ENCODE assay signal across 18 cellular contexts in genomic region chr14:100777366-100778077, GRCh38. TPM values are rescaled to one million over a fixed set of nuclear protein-coding genes. Genes with fewer than 3 reads are reported as not detected.
"Had no signal": no experiment of that assay in that cellular context is flagged by ENCODE, and none has a peak within 500 bp of the region (broad histone marks: within the 10 kb centered on the region; RNA-seq: fewer than 3 reads in every experiment).

No MANE protein-coding gene starts in this region.

- H3K27me3 ChIP-seq: cardiac muscle cell, neutrophil had no signal

- H3K4me3 Mint-ChIP-seq: activated CD4-positive, alpha-beta T cell treated with anti-CD3 and anti-CD28 coated beads for 36 hours; activated CD8-positive, alpha-beta T cell treated with anti-CD3 and anti-CD28 coated beads for 36 hours; activated naive CD4-positive, alpha-beta T cell treated with anti-CD3 and anti-CD28 coated beads, Interleukin-2, amount 10 ng/mL, durations not matched to agents 7 days and 5 days; T-helper 1 cell treated with Interleukin-12 subunit alpha and Interleukin-12 subunit beta and Interleukin-4 antibody, amounts not matched to agents 30 μg/mL and 1 μg/mL, for 36 hours had no signal

- H3K4me1 Mint-ChIP-seq: activated CD4-positive, alpha-beta T cell treated with anti-CD3 and anti-CD28 coated beads for 36 hours; activated naive CD4-positive, alpha-beta T cell treated with anti-CD3 and anti-CD28 coated beads, Interleukin-2, amount 10 ng/mL, durations not matched to agents 7 days and 5 days had no signal

- H3K36me3 ChIP-seq: cardiac muscle cell, esophagus muscularis mucosa, left ventricle myocardium inferior, neutrophil, suprapubic skin, WERI-Rb-1 had no signal

- H3K36me3 Mint-ChIP-seq: activated naive CD4-positive, alpha-beta T cell treated with anti-CD3 and anti-CD28 coated beads, Interleukin-2, amount 10 ng/mL, durations not matched to agents 7 days and 5 days had no signal

- ATAC-seq: activated CD4-positive, alpha-beta T cell treated with anti-CD3 and anti-CD28 coated beads for 36 hours; activated CD8-positive, alpha-beta T cell treated with anti-CD3 and anti-CD28 coated beads for 36 hours; stimulated activated naive CD8-positive, alpha-beta T cell treated with anti-CD3 and anti-CD28 coated beads, Interleukin-15, Interleukin-2, amounts not matched to agents 100 U/mL and 50 U/mL, for 24 hours had no signal

- H3K4me3 ChIP-seq: cardiac muscle cell, esophagus muscularis mucosa, left ventricle myocardium inferior, skin epidermis, suprapubic skin had no signal

- H3K27ac ChIP-seq: cardiac muscle cell, esophagus muscularis mucosa, left ventricle myocardium inferior, neutrophil, skin epidermis, suprapubic skin, WERI-Rb-1 had no signal

- H3K27ac Mint-ChIP-seq: activated CD4-positive, alpha-beta T cell treated with anti-CD3 and anti-CD28 coated beads for 36 hours; activated CD8-positive, alpha-beta T cell treated with anti-CD3 and anti-CD28 coated beads for 36 hours; activated naive CD4-positive, alpha-beta T cell treated with anti-CD3 and anti-CD28 coated beads, Interleukin-2, amount 10 ng/mL, durations not matched to agents 7 days and 5 days; T-helper 1 cell treated with Interleukin-12 subunit alpha and Interleukin-12 subunit beta and Interleukin-4 antibody, amounts not matched to agents 30 μg/mL and 1 μg/mL, for 36 hours had no signal

- H3K27me3 Mint-ChIP-seq: activated CD8-positive, alpha-beta T cell treated with anti-CD3 and anti-CD28 coated beads for 36 hours; activated naive CD4-positive, alpha-beta T cell treated with anti-CD3 and anti-CD28 coated beads, Interleukin-2, amount 10 ng/mL, durations not matched to agents 7 days and 5 days had no signal

- DNase-seq: activated CD4-positive, alpha-beta T cell treated with anti-CD3 and anti-CD28 coated beads for 36 hours; activated CD8-positive, alpha-beta T cell treated with anti-CD3 and anti-CD28 coated beads for 36 hours; activated naive CD4-positive, alpha-beta T cell treated with anti-CD3 and anti-CD28 coated beads, Interleukin-2, amount 10 ng/mL, durations not matched to agents 7 days and 5 days; hippocampal formation; left ventricle myocardium inferior; mesendoderm; stimulated activated naive CD8-positive, alpha-beta T cell treated with anti-CD3 and anti-CD28 coated beads, Interleukin-15, Interleukin-2, amounts not matched to agents 100 U/mL and 50 U/mL, for 24 hours; trophoblast cell; WERI-Rb-1 had no signal

- H3K4me1 ChIP-seq: esophagus muscularis mucosa, left ventricle myocardium inferior, suprapubic skin had no signal

- H3K9me3 ChIP-seq: esophagus muscularis mucosa, left ventricle myocardium inferior, neutrophil, suprapubic skin had no signal

- H3K9me3 Mint-ChIP-seq: activated CD8-positive, alpha-beta T cell treated with anti-CD3 and anti-CD28 coated beads for 36 hours; activated naive CD4-positive, alpha-beta T cell treated with anti-CD3 and anti-CD28 coated beads, Interleukin-2, amount 10 ng/mL, durations not matched to agents 7 days and 5 days; T-helper 1 cell treated with Interleukin-12 subunit alpha and Interleukin-12 subunit beta and Interleukin-4 antibody, amounts not matched to agents 30 μg/mL and 1 μg/mL, for 36 hours had no signal

RNA-seq across cellular contexts. Expression of gene MEG3, which starts 48.4 kb away (rescaled TPM):
- total RNA-seq: activated CD4-positive, alpha-beta T cell treated with anti-CD3 and anti-CD28 coated beads for 36 hours; activated CD8-positive, alpha-beta T cell treated with anti-CD3 and anti-CD28 coated beads for 36 hours; cardiac muscle cell had no signal
- polyA plus RNA-seq: cardiac muscle cell had no signal

RNA-seq across cellular contexts. Expression of gene DLK1, which starts 50.8 kb away (rescaled TPM):
- total RNA-seq: activated CD4-positive, alpha-beta T cell treated with anti-CD3 and anti-CD28 coated beads for 36 hours; activated CD8-positive, alpha-beta T cell treated with anti-CD3 and anti-CD28 coated beads for 36 hours; fibroblast of villous mesenchyme; glomerular endothelial cell; kidney epithelial cell; suprapubic skin had no signal
